9 cellular contexts compared by ENCODE assay signal in genomic region chr2:169715379-169716228, GRCh38. TPM values are rescaled to one million over a fixed set of nuclear protein-coding genes. Genes with fewer than 3 reads are reported as not detected.
DNase-seq lines count a peak whose midpoint lies in the region; ATAC-seq and TF ChIP-seq lines count a peak whose summit lies in the region.
"Had no signal": no experiment of that assay in that cellular context is flagged by ENCODE, and none has a peak within 500 bp of the region (broad histone marks: within the 10 kb centered on the region; RNA-seq: fewer than 3 reads in every experiment).

No MANE protein-coding gene starts in this region.

- no peak overlapping the region for H3K27ac ChIP-seq in ascending aorta
- no peak overlapping the region for H3K27ac ChIP-seq in thyroid gland

- TF ChIP-seq POLR2A in thyroid gland (IDR thresholded peaks at IDR 0.05), result no peak

- no peaks in the 10 kb centered on the region for H3K9me3 ChIP-seq in ascending aorta
- H3K9me3 ChIP-seq in thyroid gland, result no peaks in the 10 kb centered on the region

- H3K4me3 ChIP-seq in ascending aorta, result peak overlapping the region; percentile 40 to 45
- H3K4me3 ChIP-seq in thyroid gland (replicated peaks in 1 of 3), result no peak overlapping the region

- DNase-seq in NCI-H1092 treated with DMSO at 0.1 percent for 48 hours (lab: John Stamatoyannopoulos, UW) (peak; percentile 52), NCI-H1092 (lab: John Stamatoyannopoulos, UW) (no peak), ascending aorta (ENCODE audit: low spot score in 2 of 2) (no peak), left kidney (ENCODE audit: low read depth, low spot score) (peak; percentile 15), thyroid gland (peak; percentile 6 to 14), inferior parietal cortex (ENCODE audit: extremely low spot score) (no peak)
- DNase-seq in activated effector memory CD4-positive, alpha-beta T cell treated with Interleukin-2 at 50 U/mL for 16 hours, result no peak

- intact Hi-C loops in ascending aorta (cut with DNase I) (no loop called here), thyroid gland (cut with DNase I) (no loop called here)

- TF ChIP-seq CTCF in ascending aorta (IDR thresholded peaks at IDR 0.05) (no peak), thyroid gland (IDR thresholded peaks at IDR 0.05) (no peak)

- H3K36me3 ChIP-seq in ascending aorta (no peaks in the 10 kb centered on the region), thyroid gland (no peaks in the 10 kb centered on the region)

- H3K27me3 ChIP-seq in ascending aorta (no peaks in the 10 kb centered on the region), thyroid gland (no peaks in the 10 kb centered on the region)

- 31 to 34% methylated on average over 15 to 17 of the region's 17 CpGs for WGBS in thyroid gland, 2 donors

- H3K4me1 ChIP-seq in ascending aorta (peaks cover 0 to 3% of the 10 kb centered on the region in 2 donors), thyroid gland (peaks cover 0 to 9% of the 10 kb centered on the region in 2 donors)

- no peak for ATAC-seq in HG02885 (IDR thresholded peaks at IDR 0.05; ENCODE audit: poor library complexity, unreplicated experiment)

RNA-seq across cellular contexts. Expression of gene KLHL23, which starts 18.0 kb away (rescaled TPM):
- total RNA-seq in ascending aorta (1.9 TPM), thyroid gland (10 to 100 TPM in 2 of 4 donors, 1 to 10 TPM in 2; 7.2 to 14.0 (median 10.3) TPM)

RNA-seq across cellular contexts. Expression of gene PHOSPHO2, which starts 21.3 kb away (rescaled TPM):
- total RNA-seq in ascending aorta (not detected), thyroid gland (10 to 100 TPM; 12.1 to 20.0 (median 13.2) TPM)

RNA-seq across cellular contexts. Expression of gene CFAP210, which starts 21.4 kb away (rescaled TPM):
- not detected for total RNA-seq in ascending aorta
- 1 to 10 TPM in 2 of 4 donors, not detected in 2; 1.6 TPM for total RNA-seq in thyroid gland
- total RNA-seq: epithelial cell of proximal tubule had no signal

Comparison
In these comparisons a context has a peak if more than half of its experiments do, and no peak if none do; other contexts are left out.
1. DNase-seq: peak in NCI-H1092 treated with DMSO at 0.1 percent for 48 hours (single experiment), left kidney (single experiment) and thyroid gland (2 of 2); none in NCI-H1092 (single experiment), ascending aorta (0 of 2), activated effector memory CD4-positive, alpha-beta T cell treated with Interleukin-2 at 50 U/mL for 16 hours (single experiment) and inferior parietal cortex (single experiment).
2. H3K4me3 ChIP-seq: peak in ascending aorta (2 of 2); none in thyroid gland (0 of 3).
3. RNA of gene PHOSPHO2, which starts 21.3 kb away (total RNA-seq): 12.1 to 20.0 TPM in thyroid gland; not detected in ascending aorta (single experiment); every median in the first group is over 10 times any median in the second.